Comparison of ENCODE assay signal across 17 cellular contexts in genomic region chr5:179825655-179826182, GRCh38. TPM values are rescaled to one million over a fixed set of nuclear protein-coding genes. Genes with fewer than 3 reads are reported as not detected.
DNase-seq lines count a peak whose midpoint lies in the region; ATAC-seq and TF ChIP-seq lines count a peak whose summit lies in the region.
"Had no signal": no experiment of that assay in that cellular context is flagged by ENCODE, and none has a peak within 500 bp of the region (broad histone marks: within the 10 kb centered on the region; RNA-seq: fewer than 3 reads in every experiment).

No MANE protein-coding gene starts in this region.

- H3K18ac ChIP-seq in H9 (ENCODE audit: insufficient read length, low read depth, low read length): no peak overlapping the region

- peaks cover 64 to 75% of the 10 kb centered on the region in 2 experiments for H3K36me3 ChIP-seq in SK-N-SH (replicated peaks in 1 of 2; ENCODE audit: control insufficient read depth in 1 of 2, insufficient read depth in 2 of 2, low read length in 1 of 2)

- TF ChIP-seq RAD21 in SK-N-SH (IDR thresholded peaks at IDR 0.05; ENCODE audit: low read length): no peak

- H3K36me3 Mint-ChIP-seq in dendritic cell treated with granulocyte-macrophage colony-stimulating factor and Interleukin-4, amounts not matched to agents 40 ng/mL and 50 ng/mL, for 4 days (ENCODE audit: low read depth): peaks cover 97% of the 10 kb centered on the region
- H3K36me3 Mint-ChIP-seq in H9 (ENCODE audit: insufficient read depth in 1 of 3, low read depth in 3 of 3): peaks cover 57 to 80% (median 79%) of the 10 kb centered on the region in 3 experiments

- peak; percentile 36 for DNase-seq in SK-N-SH
- DNase-seq in HuH-7.5 (ENCODE audit: low spot score): peak; percentile 84
- DNase-seq in retinal pigment epithelial cell (ENCODE audit: low read depth): no peak
- DNase-seq in NCI-H526 (lab: John Stamatoyannopoulos, UW): no peak
- DNase-seq in NCI-H2029 (lab: John Stamatoyannopoulos, UW): no peak
- DNase-seq in H9: no peak
- DNase-seq: activated naive CD4-positive, alpha-beta T cell treated with anti-CD3 and anti-CD28 coated beads for 36 hours; erythroblast; hypothalamus; KBM-7; lower lobe of right lung; NCI-H1436; NCI-H526 treated with DMSO at 0.1 percent for 48 hours had no signal

- intact Hi-C loops in dendritic cell treated with granulocyte-macrophage colony-stimulating factor and Interleukin-4, amounts not matched to agents 40 ng/mL and 50 ng/mL, for 4 days (cut with micrococcal nuclease): no loop called here

- POLR2A ChIA-PET in SK-N-SH (lab: Yijun Ruan, JAX): no interaction called here

- no peak overlapping the region for H2BK5ac ChIP-seq in H9 (ENCODE audit: insufficient read length, low read length)

- no peak overlapping the region for H2AK5ac ChIP-seq in H9 (ENCODE audit: insufficient read length, low read length)

- H2BK15ac ChIP-seq in H9 (ENCODE audit: low read depth, low read length): no peak overlapping the region

- H3K27me3 ChIP-seq in SK-N-SH (ENCODE audit: insufficient read depth): no peaks in the 10 kb centered on the region
- H3K27me3 ChIP-seq in H9 (ENCODE audit: insufficient read depth, low read length): no peaks in the 10 kb centered on the region
- H3K27me3 ChIP-seq: thyroid gland had no signal

- no peak overlapping the region for H3K23ac ChIP-seq in H9 (ENCODE audit: insufficient read length, low read depth, low read length)

- no peak for TF ChIP-seq EP300 in SK-N-SH (IDR thresholded peaks at IDR 0.05; ENCODE audit: borderline replicate concordance in 1 of 2, low read depth in 1 of 2, low read length in 1 of 2)

- H2AFZ ChIP-seq in SK-N-SH (ENCODE audit: low read depth) (no peak overlapping the region), H9 (ENCODE audit: low read length) (no peak overlapping the region)

- H3K79me1 ChIP-seq in H9 (ENCODE audit: insufficient read depth, low read depth, low read length, poor library complexity, severe bottlenecking): peaks cover 10% of the 10 kb centered on the region

- H3K9ac ChIP-seq in SK-N-SH (no peak overlapping the region), H9 (ENCODE audit: extremely low read depth, insufficient read length, low read length) (no peak overlapping the region)

- H4K20me1 ChIP-seq in SK-N-SH (ENCODE audit: insufficient read depth): peaks cover 83% of the 10 kb centered on the region
- H4K20me1 ChIP-seq in H9 (ENCODE audit: control insufficient read depth, insufficient read depth, insufficient read length): no peaks in the 10 kb centered on the region

- H4K8ac ChIP-seq in H9 (replicated peaks; ENCODE audit: insufficient read length, low read depth, low read length): no peak overlapping the region

- H3K79me2 ChIP-seq in SK-N-SH (ENCODE audit: insufficient read depth) (peaks cover 88% of the 10 kb centered on the region), H9 (ENCODE audit: insufficient read depth, low read length) (peaks cover 9% of the 10 kb centered on the region; the same call in 1 of the 2 replicates)

- WGBS in SK-N-SH (ENCODE audit: low lambda C conversion rate): 83% methylated on average over 13 of the region's 13 CpGs
- no CpG with 5 or more reads among the region's 13 CpGs for WGBS in H9 (ENCODE audit: extremely low coverage, insufficient read length, low lambda C conversion rate)

- no peaks in the 10 kb centered on the region for H3K9me2 ChIP-seq in SK-N-SH

- no peak overlapping the region for H4K5ac ChIP-seq in H9 (ENCODE audit: insufficient read length, low read depth, low read length)

- H3K4me3 Mint-ChIP-seq in dendritic cell treated with granulocyte-macrophage colony-stimulating factor and Interleukin-4, amounts not matched to agents 40 ng/mL and 50 ng/mL, for 4 days: no peak overlapping the region
- H3K4me3 Mint-ChIP-seq in H9: no peak overlapping the region; a peak in 2 of 5 replicates
- H3K4me3 Mint-ChIP-seq: activated naive CD4-positive, alpha-beta T cell treated with anti-CD3 and anti-CD28 coated beads for 36 hours; central memory CD8-positive, alpha-beta T cell had no signal

- no peak overlapping the region; the same call in 1 of the 2 replicates for H3K14ac ChIP-seq in H9 (ENCODE audit: insufficient read depth, low read length)

- TF ChIP-seq CTCF in SK-N-SH (IDR thresholded peaks at IDR 0.05): no peak
- peak; percentile 9 for TF ChIP-seq CTCF in retinal pigment epithelial cell (conservative IDR thresholded peaks at IDR 0.05; ENCODE audit: low read depth, low read length)
- no peak for TF ChIP-seq CTCF in H9 (conservative IDR thresholded peaks at IDR 0.05)

- H2BK20ac ChIP-seq in H9 (ENCODE audit: low read depth, low read length, poor library complexity, severe bottlenecking): no peak overlapping the region

- no peak overlapping the region for H2BK120ac ChIP-seq in H9 (ENCODE audit: low read depth, low read length, poor library complexity, severe bottlenecking)

- no peaks in the 10 kb centered on the region for H3K9me3 Mint-ChIP-seq in dendritic cell treated with granulocyte-macrophage colony-stimulating factor and Interleukin-4, amounts not matched to agents 40 ng/mL and 50 ng/mL, for 4 days
- no peaks in the 10 kb centered on the region; a peak in 2 of 5 replicates for H3K9me3 Mint-ChIP-seq in H9
- H3K9me3 Mint-ChIP-seq: activated naive CD4-positive, alpha-beta T cell treated with anti-CD3 and anti-CD28 coated beads for 36 hours; central memory CD8-positive, alpha-beta T cell had no signal

- H3F3A ChIP-seq in SK-N-SH (replicated peaks; ENCODE audit: insufficient read depth): peaks cover 15% of the 10 kb centered on the region

- CTCF ChIA-PET in SK-N-SH (lab: Yijun Ruan, JAX): interaction anchor here (1.0 to 2.0 kb wide), 2 partner anchors 12 to 23 kb away, joined by 3 to 5 read pairs; no protein-coding TSS in a partner anchor

- no peak overlapping the region for H3K4me2 ChIP-seq in SK-N-SH
- no peak overlapping the region for H3K4me2 ChIP-seq in H9 (ENCODE audit: insufficient read depth, insufficient read length, low read length)

- H3K27ac Mint-ChIP-seq in dendritic cell treated with granulocyte-macrophage colony-stimulating factor and Interleukin-4, amounts not matched to agents 40 ng/mL and 50 ng/mL, for 4 days: peak overlapping the region; percentile 72
- H3K27ac Mint-ChIP-seq in H9: 0 out of 7 replicates have a peak overlapping the region, but pooled peaks of 1 of the 3 experiments have one; percentile 36

- no peak overlapping the region for H3K56ac ChIP-seq in H9 (ENCODE audit: insufficient read length, low read depth, low read length)

- no peak overlapping the region for H3K4ac ChIP-seq in H9 (ENCODE audit: low read depth, low read length)

- H3K9me3 ChIP-seq in SK-N-SH: no peaks in the 10 kb centered on the region
- no peaks in the 10 kb centered on the region for H3K9me3 ChIP-seq in H9 (ENCODE audit: control insufficient read depth, low read depth, low read length)
- H3K9me3 ChIP-seq: lower lobe of right lung, thyroid gland had no signal

- ATAC-seq in SK-N-SH treated with all-trans-retinoic acid at 6 μM for 48 hours: no peak
- ATAC-seq: lower lobe of right lung had no signal

- H4K91ac ChIP-seq in H9 (ENCODE audit: insufficient read length, low read depth, low read length): no peak overlapping the region

- no peak overlapping the region for H3T11ph ChIP-seq in H9 (ENCODE audit: low read length)

- H3K4me1 Mint-ChIP-seq in dendritic cell treated with granulocyte-macrophage colony-stimulating factor and Interleukin-4, amounts not matched to agents 40 ng/mL and 50 ng/mL, for 4 days (ENCODE audit: low read depth): peaks cover 77% of the 10 kb centered on the region
- H3K4me1 Mint-ChIP-seq in H9: peaks cover 40 to 41% of the 10 kb centered on the region in 2 experiments

- no peak overlapping the region for H2BK12ac ChIP-seq in H9 (ENCODE audit: insufficient read length, low read depth, low read length)

- H3K4me3 ChIP-seq in SK-N-SH (ENCODE audit: low read depth in 2 of 2, low read length in 1 of 2) (no peak overlapping the region), retinal pigment epithelial cell (ENCODE audit: low read length) (no peak overlapping the region)
- H3K4me3 ChIP-seq: lower lobe of right lung, thyroid gland had no signal

- H3K27ac ChIP-seq in SK-N-SH (ENCODE audit: low read depth in 2 of 2, low read length in 1 of 2) (no peak overlapping the region), H9 (ENCODE audit: insufficient read length, low read depth, low read length) (no peak overlapping the region)
- H3K27ac ChIP-seq: lower lobe of right lung had no signal

- H3K23me2 ChIP-seq in H9 (ENCODE audit: insufficient read length, low read depth, low read length, poor library complexity, severe bottlenecking): no peaks in the 10 kb centered on the region

- H3K27me3 Mint-ChIP-seq in dendritic cell treated with granulocyte-macrophage colony-stimulating factor and Interleukin-4, amounts not matched to agents 40 ng/mL and 50 ng/mL, for 4 days: no peaks in the 10 kb centered on the region
- H3K27me3 Mint-ChIP-seq in H9 (ENCODE audit: low read depth): no peaks in the 10 kb centered on the region
- H3K27me3 Mint-ChIP-seq: central memory CD8-positive, alpha-beta T cell had no signal

- H3K4me1 ChIP-seq in SK-N-SH (ENCODE audit: control insufficient read depth in 1 of 2, insufficient read depth in 2 of 2, low read depth in 1 of 2, low read length in 1 of 2) (peaks cover 8 to 13% of the 10 kb centered on the region in 2 experiments), H9 (ENCODE audit: insufficient read depth, low read length) (peaks cover 12% of the 10 kb centered on the region; the same call in 1 of the 2 replicates)

TF ChIP-seq in SK-N-SH, 30 proteins besides CTCF, POLR2A, EP300 and RAD21 (continues in another document):
- no peak for TF ChIP-seq MXI1 (IDR thresholded peaks at IDR 0.05; ENCODE audit: low read depth, low read length)
- no peak for TF ChIP-seq YY1 (IDR thresholded peaks at IDR 0.05; ENCODE audit: low read depth)

TF ChIP-seq in SK-N-SH treated with all-trans-retinoic acid at 6 μM for 48 hours, 23 proteins besides CTCF, POLR2A, EP300 and RAD21 (continues in another document):
- TF ChIP-seq BACH2 (CRISPR knock-in tag; IDR thresholded peaks at IDR 0.05; ENCODE audit: borderline replicate concordance): no peak

RNA-seq across cellular contexts. Expression of gene SQSTM1, which starts 5.0 kb away (rescaled TPM):
- 181 and 185 TPM in 2 replicates for polyA plus RNA-seq in SK-N-SH (2012; rRNA removed)
- polyA plus RNA-seq in SK-N-SH (2012; cell fraction: cytosol; rRNA removed): 98.5 and 121 TPM in 2 replicates
- 413 and 442 TPM in 2 replicates for polyA plus RNA-seq in SK-N-SH (2012; cell fraction: nucleus; rRNA removed)
- 144 and 147 TPM in 2 replicates for total RNA-seq in H9 (2021)

RNA-seq across cellular contexts. Expression of gene MGAT4B, which starts 19.1 kb away (rescaled TPM):
- 174 and 190 TPM in 2 replicates for polyA plus RNA-seq in SK-N-SH (2012; rRNA removed)
- 120 and 170 TPM in 2 replicates for polyA plus RNA-seq in SK-N-SH (2012; cell fraction: cytosol; rRNA removed)
- 434 and 545 TPM in 2 replicates for polyA plus RNA-seq in SK-N-SH (2012; cell fraction: nucleus; rRNA removed)
- total RNA-seq in H9 (2021): 140 and 147 TPM in 2 replicates

RNA-seq across cellular contexts. Expression of gene LTC4S, which starts 31.9 kb away (rescaled TPM):
- polyA plus RNA-seq in SK-N-SH (2012; rRNA removed): 0.34 and 0.43 TPM in 2 replicates
- polyA plus RNA-seq in SK-N-SH (2012; cell fraction: cytosol; rRNA removed): 0.14 TPM in 1 of 2 replicates, not detected in the other
- 0.67 and 0.75 TPM in 2 replicates for polyA plus RNA-seq in SK-N-SH (2012; cell fraction: nucleus; rRNA removed)
- total RNA-seq in H9 (2021): 3.7 and 4.5 TPM in 2 replicates

RNA-seq across cellular contexts. Expression of gene MRNIP, which starts 32.9 kb away (rescaled TPM):
- 32.8 and 34.9 TPM in 2 replicates for polyA plus RNA-seq in SK-N-SH (2012; rRNA removed)
- polyA plus RNA-seq in SK-N-SH (2012; cell fraction: cytosol; rRNA removed): 12.4 and 13.7 TPM in 2 replicates
- polyA plus RNA-seq in SK-N-SH (2012; cell fraction: nucleus; rRNA removed): 283 and 329 TPM in 2 replicates
- 30.4 and 31.1 TPM in 2 replicates for total RNA-seq in H9 (2021)

Comparison
In these comparisons a context has a peak if more than half of its experiments do, and no peak if none do; other contexts are left out.
1. DNase-seq: peak in SK-N-SH (single experiment) and HuH-7.5 (single experiment); none in retinal pigment epithelial cell (single experiment), NCI-H526 (0 of 2), NCI-H2029 (single experiment) and H9 (single experiment).